ENCODE assay signal across 1 cellular context in the genomic region with DNA sequence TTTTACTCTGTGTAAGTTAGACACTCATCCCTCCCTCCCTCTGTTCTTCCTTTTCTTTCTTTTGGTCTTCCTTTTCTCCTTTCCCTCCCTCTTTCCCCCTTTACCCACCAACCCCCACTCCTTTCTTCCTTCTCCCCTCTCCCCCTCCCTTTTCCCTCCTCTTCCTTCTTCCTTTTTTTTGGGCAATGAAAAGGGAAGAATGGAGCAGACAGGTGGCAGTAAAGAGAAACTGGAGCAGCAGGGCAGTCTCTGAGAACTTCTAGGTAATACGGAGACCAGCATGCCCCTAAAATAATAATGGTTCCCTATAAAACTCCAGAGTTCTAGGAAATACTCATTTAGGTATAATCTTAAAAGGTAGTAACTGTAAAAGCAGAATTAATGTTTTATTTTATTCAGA.
TF ChIP-seq lines count a peak whose summit lies in the region.

No MANE protein-coding gene starts in this region.

TF ChIP-seq in HCT116, 20 proteins besides CTCF, POLR2A, EP300 and RAD21:
- TF ChIP-seq ZBTB33 (IDR thresholded peaks at IDR 0.05; ENCODE audit: extremely low read depth, insufficient replicate concordance, low read length) (no peak), EGR1 (IDR thresholded peaks at IDR 0.05; ENCODE audit: low read depth) (no peak), EZH2phosphoT487 (IDR thresholded peaks at IDR 0.05; ENCODE audit: borderline replicate concordance) (no peak), FOSL1 (IDR thresholded peaks at IDR 0.05; ENCODE audit: low read depth) (no peak), YY1 (IDR thresholded peaks at IDR 0.05; ENCODE audit: extremely low read depth, insufficient replicate concordance, low read depth, low read length) (no peak), SIN3A (IDR thresholded peaks at IDR 0.05; ENCODE audit: low read depth) (no peak), CBX3 (IDR thresholded peaks at IDR 0.05; ENCODE audit: low read depth) (no peak), ELF1 (IDR thresholded peaks at IDR 0.05; ENCODE audit: borderline replicate concordance, low read depth) (no peak), ZNF274 (IDR thresholded peaks at IDR 0.05; ENCODE audit: low read depth, low read length) (no peak), CEBPB (IDR thresholded peaks at IDR 0.05; ENCODE audit: low read depth) (no peak), SRF (IDR thresholded peaks at IDR 0.05; ENCODE audit: low read depth) (no peak), SP1 (IDR thresholded peaks at IDR 0.05; ENCODE audit: low read depth) (no peak)
- TF ChIP-seq, protein P1, sequence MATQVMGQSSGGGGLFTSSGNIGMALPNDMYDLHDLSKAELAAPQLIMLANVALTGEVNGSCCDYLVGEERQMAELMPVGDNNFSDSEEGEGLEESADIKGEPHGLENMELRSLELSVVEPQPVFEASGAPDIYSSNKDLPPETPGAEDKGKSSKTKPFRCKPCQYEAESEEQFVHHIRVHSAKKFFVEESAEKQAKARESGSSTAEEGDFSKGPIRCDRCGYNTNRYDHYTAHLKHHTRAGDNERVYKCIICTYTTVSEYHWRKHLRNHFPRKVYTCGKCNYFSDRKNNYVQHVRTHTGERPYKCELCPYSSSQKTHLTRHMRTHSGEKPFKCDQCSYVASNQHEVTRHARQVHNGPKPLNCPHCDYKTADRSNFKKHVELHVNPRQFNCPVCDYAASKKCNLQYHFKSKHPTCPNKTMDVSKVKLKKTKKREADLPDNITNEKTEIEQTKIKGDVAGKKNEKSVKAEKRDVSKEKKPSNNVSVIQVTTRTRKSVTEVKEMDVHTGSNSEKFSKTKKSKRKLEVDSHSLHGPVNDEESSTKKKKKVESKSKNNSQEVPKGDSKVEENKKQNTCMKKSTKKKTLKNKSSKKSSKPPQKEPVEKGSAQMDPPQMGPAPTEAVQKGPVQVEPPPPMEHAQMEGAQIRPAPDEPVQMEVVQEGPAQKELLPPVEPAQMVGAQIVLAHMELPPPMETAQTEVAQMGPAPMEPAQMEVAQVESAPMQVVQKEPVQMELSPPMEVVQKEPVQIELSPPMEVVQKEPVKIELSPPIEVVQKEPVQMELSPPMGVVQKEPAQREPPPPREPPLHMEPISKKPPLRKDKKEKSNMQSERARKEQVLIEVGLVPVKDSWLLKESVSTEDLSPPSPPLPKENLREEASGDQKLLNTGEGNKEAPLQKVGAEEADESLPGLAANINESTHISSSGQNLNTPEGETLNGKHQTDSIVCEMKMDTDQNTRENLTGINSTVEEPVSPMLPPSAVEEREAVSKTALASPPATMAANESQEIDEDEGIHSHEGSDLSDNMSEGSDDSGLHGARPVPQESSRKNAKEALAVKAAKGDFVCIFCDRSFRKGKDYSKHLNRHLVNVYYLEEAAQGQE (IDR thresholded peaks at IDR 0.05; ENCODE audit: low read depth), result no peak
